Comparison of ENCODE assay signal across 8 cellular contexts in genomic region chr2:73156539-73157124, GRCh38. TPM values are rescaled to one million over a fixed set of nuclear protein-coding genes. Genes with fewer than 3 reads are reported as not detected.
DNase-seq lines count a peak whose midpoint lies in the region; ATAC-seq, FAIRE-seq and TF ChIP-seq lines count a peak whose summit lies in the region.

No MANE protein-coding gene starts in this region.

- no peak overlapping the region for H4K91ac ChIP-seq in mesenchymal stem cell (ENCODE audit: low read length)

- no peak overlapping the region for H3K23ac ChIP-seq in mesenchymal stem cell (ENCODE audit: low read length in 2 of 2)

- no peak for ATAC-seq in thoracic aorta (ENCODE audit: insufficient number of reproducible peaks, low FRiP score, low read depth)

- H3K36me3 ChIP-seq in WERI-Rb-1 (no peaks in the 10 kb centered on the region), endothelial cell of umbilical vein (ENCODE audit: control insufficient read depth in 2 of 2, extremely low read depth in 1 of 2, insufficient read depth in 2 of 2, low read length in 2 of 2) (no peaks in the 10 kb centered on the region), mesenchymal stem cell (ENCODE audit: control insufficient read depth in 1 of 2, insufficient read depth in 2 of 2, low read depth in 1 of 2, low read length in 2 of 2) (no peaks in the 10 kb centered on the region), thoracic aorta (no peaks in the 10 kb centered on the region)

- no peaks in the 10 kb centered on the region for H3K79me2 ChIP-seq in endothelial cell of umbilical vein (ENCODE audit: control insufficient read depth, insufficient read depth, low read length)

- dilution Hi-C loops in endothelial cell of umbilical vein (cut with MboI; ENCODE audit: extremely low pct_ligation_motif_present, low sequenced_read_pairs), result no loop called here

- no peaks in the 10 kb centered on the region for H3K27me3 ChIP-seq in WERI-Rb-1 (ENCODE audit: insufficient read depth, low read depth, severe bottlenecking)
- no peaks in the 10 kb centered on the region for H3K27me3 ChIP-seq in endothelial cell of umbilical vein (ENCODE audit: control insufficient read depth in 2 of 2, insufficient read depth in 2 of 2, low read length in 2 of 2)
- H3K27me3 ChIP-seq in mesenchymal stem cell (ENCODE audit: control insufficient read depth in 1 of 2, insufficient read depth in 1 of 2, low read length in 2 of 2), result peaks cover 14 to 22% of the 10 kb centered on the region in 2 experiments
- H3K27me3 ChIP-seq in thoracic aorta (replicated peaks; ENCODE audit: insufficient read depth), result no peaks in the 10 kb centered on the region

- H2BK120ac ChIP-seq in mesenchymal stem cell (ENCODE audit: low read depth, low read length), result no peak overlapping the region

- POLR2A ChIA-PET in endothelial cell of umbilical vein (lab: Charles Lee), result no interaction called here

- H2AK5ac ChIP-seq in mesenchymal stem cell (ENCODE audit: low read length, severe bottlenecking), result no peak overlapping the region

- H3K4me3 ChIP-seq in WERI-Rb-1 (ENCODE audit: low read depth, low read length) (no peak overlapping the region), endothelial cell of umbilical vein (replicated peaks in 1 of 3; ENCODE audit: insufficient read depth in 1 of 3, low read depth in 1 of 3, low read length in 3 of 3) (no peak overlapping the region), mesenchymal stem cell (ENCODE audit: insufficient read depth in 1 of 2, low read depth in 1 of 2, low read length in 2 of 2) (peak overlapping the region in 1 of 2 experiments; percentile 71), thoracic aorta (no peak overlapping the region)

- FAIRE-seq in endothelial cell of umbilical vein (lab: Jason Lieb, UNC) (peak; percentile 94), GM12892 (lab: Jason Lieb, UNC) (no peak)

- BruUV-seq in endothelial cell of umbilical vein (replicated peaks; lab: Mats Ljungman, UMichigan), result no TSS peak

- H3K14ac ChIP-seq in mesenchymal stem cell (ENCODE audit: low read length in 2 of 2), result no peak overlapping the region

- no peak overlapping the region for H3K18ac ChIP-seq in mesenchymal stem cell (ENCODE audit: low read depth in 1 of 2, low read length in 2 of 2)

- no peaks in the 10 kb centered on the region for H4K20me1 ChIP-seq in endothelial cell of umbilical vein (replicated peaks; ENCODE audit: control insufficient read depth, extremely low read depth, insufficient read depth, low read length)

- TF ChIP-seq POLR2A in endothelial cell of umbilical vein (IDR thresholded peaks at IDR 0.05; ENCODE audit: low read depth, low read length) (no peak), GM12892 (IDR thresholded peaks at IDR 0.05; ENCODE audit: low read depth, low read length) (no peak)

- WGBS in mesenchymal stem cell, result 14% methylated on average over 24 of the region's 24 CpGs

- H2BK12ac ChIP-seq in mesenchymal stem cell (ENCODE audit: low read length in 2 of 2), result no peak overlapping the region

- H3K4me2 ChIP-seq in endothelial cell of umbilical vein (ENCODE audit: insufficient read depth, low read length) (peak overlapping the region; percentile 43), mesenchymal stem cell (ENCODE audit: low read length, poor library complexity, severe bottlenecking) (peak overlapping the region; percentile 40)

- H3K4me1 ChIP-seq in endothelial cell of umbilical vein (ENCODE audit: control insufficient read depth, extremely low read depth, insufficient read depth, low read length), result peaks cover 4% of the 10 kb centered on the region
- H3K4me1 ChIP-seq in mesenchymal stem cell (ENCODE audit: control insufficient read depth, insufficient read depth, low read depth, low read length), result peaks cover 8% of the 10 kb centered on the region
- H3K4me1 ChIP-seq in thoracic aorta (ENCODE audit: control insufficient read depth in 1 of 2, low read depth in 2 of 2), result peaks cover 5 to 6% of the 10 kb centered on the region in 2 donors

- H3K4ac ChIP-seq in mesenchymal stem cell (ENCODE audit: low read depth in 1 of 2, low read length in 2 of 2), result peak overlapping the region in 1 of 2 experiments; percentile 24

- no peak overlapping the region for H2BK5ac ChIP-seq in mesenchymal stem cell (ENCODE audit: low read depth, low read length, poor library complexity, severe bottlenecking)

- no peaks in the 10 kb centered on the region for H3K79me1 ChIP-seq in mesenchymal stem cell (replicated peaks; ENCODE audit: low read length, poor library complexity, severe bottlenecking)

- H2AFZ ChIP-seq in endothelial cell of umbilical vein (ENCODE audit: low read depth, low read length) (peak overlapping the region; percentile 85), mesenchymal stem cell (ENCODE audit: low read depth, low read length) (peak overlapping the region; percentile 8)

- peak; percentile 4 for DNase-seq in DMS79 treated with DMSO at 0.1 percent for 48 hours (lab: John Stamatoyannopoulos, UW)
- peak; percentile 35 for DNase-seq in LHCN-M2 (ENCODE audit: low read depth)
- peak; percentile 83 for DNase-seq in WERI-Rb-1
- peak; percentile 63 for DNase-seq in endothelial cell of umbilical vein (ENCODE audit: low read depth, low spot score)
- DNase-seq in mesenchymal stem cell, result peak; percentile 60
- DNase-seq in thoracic aorta (ENCODE audit: low spot score), result no peak
- DNase-seq in GM19238 (ENCODE audit: insufficient read length, low spot score), result no peak
- DNase-seq in GM12892 (ENCODE audit: insufficient read length), result no peak

- peak overlapping the region; percentile 27 for H4K8ac ChIP-seq in mesenchymal stem cell (ENCODE audit: low read length)

- no peak overlapping the region for H2BK15ac ChIP-seq in mesenchymal stem cell (ENCODE audit: low read depth, poor library complexity, severe bottlenecking)

- peak; percentile 98 for TF ChIP-seq CTCF in WERI-Rb-1 (IDR thresholded peaks at IDR 0.05; ENCODE audit: low read depth, low read length)
- peak; percentile 78 to 93 for TF ChIP-seq CTCF in endothelial cell of umbilical vein (IDR thresholded peaks at IDR 0.05; ENCODE audit: extremely low read depth in 1 of 2, insufficient read depth in 1 of 2, low read depth in 1 of 2, low read length in 2 of 2)
- TF ChIP-seq CTCF in thoracic aorta (IDR thresholded peaks at IDR 0.05), result peak; percentile 71

- intact Hi-C loops in endothelial cell of umbilical vein (cut with micrococcal nuclease), result loop anchor here (1.0 to 2.0 kb wide), 3 partner anchors 46 to 163 kb away; no protein-coding TSS in a partner anchor

- CTCF ChIA-PET in endothelial cell of umbilical vein (lab: Charles Lee), result interaction anchor here (0.6 to 10.6 kb wide), 35 partner anchors 12 to 264 kb away, joined by 3 to 208 read pairs (median 4); partner anchors contain the start of genes RAB11FIP5 and SFXN5

- H3K9me3 ChIP-seq in WERI-Rb-1 (ENCODE audit: severe bottlenecking) (no peaks in the 10 kb centered on the region), endothelial cell of umbilical vein (replicated peaks; ENCODE audit: control insufficient read depth, insufficient read depth, low read length) (no peaks in the 10 kb centered on the region), mesenchymal stem cell (ENCODE audit: control insufficient read depth, low read length) (no peaks in the 10 kb centered on the region), thoracic aorta (no peaks in the 10 kb centered on the region)

- H3K27ac ChIP-seq in WERI-Rb-1, result no peak overlapping the region
- H3K27ac ChIP-seq in endothelial cell of umbilical vein (ENCODE audit: insufficient read depth, low read depth, low read length), result no peak overlapping the region
- H3K27ac ChIP-seq in mesenchymal stem cell (ENCODE audit: low read length, poor library complexity, severe bottlenecking), result no peak overlapping the region
- H3K27ac ChIP-seq in thoracic aorta, result no peak overlapping the region

- no peaks in the 10 kb centered on the region for H3K9me1 ChIP-seq in endothelial cell of umbilical vein (replicated peaks; ENCODE audit: control insufficient read depth, extremely low read depth, insufficient read depth, low read length)

- no peak overlapping the region for H3K9ac ChIP-seq in endothelial cell of umbilical vein (replicated peaks; ENCODE audit: extremely low read depth, insufficient read depth, low read length)
- H3K9ac ChIP-seq in mesenchymal stem cell (ENCODE audit: low read length), result peak overlapping the region; percentile 34

RNA-seq across cellular contexts. Expression of gene RAB11FIP5, which starts 43.9 kb away (rescaled TPM):
- total RNA-seq in LHCN-M2 (2014; rRNA removed) (31.0 and 33.7 TPM in 2 replicates), endothelial cell of umbilical vein (47.0 and 49.4 TPM in 2 replicates), thoracic aorta (10 to 100 TPM; 62.4 to 78.8 TPM)
- polyA plus RNA-seq in LHCN-M2 (2012), result 51.1 TPM
- polyA plus RNA-seq in endothelial cell of umbilical vein, result 32.4 and 36.6 TPM in 2 replicates
- 35.8 and 36.8 TPM in 2 replicates for polyA plus RNA-seq in endothelial cell of umbilical vein (2011; cell fraction: cytosol; rRNA removed)
- 28.3 and 31.5 TPM in 2 replicates for polyA plus RNA-seq in endothelial cell of umbilical vein (2011; cell fraction: nucleus; rRNA removed)
- polyA plus RNA-seq in endothelial cell of umbilical vein (2012), result 56.4 and 64.0 TPM in 2 replicates
- polyA minus RNA-seq in endothelial cell of umbilical vein, result 71.5 and 74.9 TPM in 2 replicates
- polyA minus RNA-seq in endothelial cell of umbilical vein (2011; cell fraction: cytosol; rRNA and poly(A)+ RNA removed), result 9.1 TPM
- 17.6 and 20.4 TPM in 2 replicates for polyA minus RNA-seq in endothelial cell of umbilical vein (2011; cell fraction: nucleus; rRNA and poly(A)+ RNA removed)
- 19.7 TPM for polyA plus RNA-seq in mesenchymal stem cell (2013, experiment 1 of 2)
- polyA plus RNA-seq in mesenchymal stem cell (2013, experiment 2 of 2), result 18.7 TPM
- polyA plus RNA-seq in GM12892 (2012; ENCODE audit: missing spikeins), result 0.53 TPM

RNA-seq across cellular contexts. Expression of gene NOTO, which starts 45.7 kb away (rescaled TPM):
- total RNA-seq in LHCN-M2 (2014; rRNA removed), result not detected in 2 replicates
- not detected for polyA plus RNA-seq in LHCN-M2 (2012)
- not detected in 2 replicates for total RNA-seq in endothelial cell of umbilical vein
- not detected in 2 replicates for polyA plus RNA-seq in endothelial cell of umbilical vein
- polyA plus RNA-seq in endothelial cell of umbilical vein (2011; cell fraction: cytosol; rRNA removed), result not detected in 2 replicates
- polyA plus RNA-seq in endothelial cell of umbilical vein (2011; cell fraction: nucleus; rRNA removed), result not detected in 2 replicates
- polyA plus RNA-seq in endothelial cell of umbilical vein (2012), result not detected in 2 replicates
- polyA minus RNA-seq in endothelial cell of umbilical vein, result not detected in 2 replicates
- polyA minus RNA-seq in endothelial cell of umbilical vein (2011; cell fraction: cytosol; rRNA and poly(A)+ RNA removed), result not detected
- polyA minus RNA-seq in endothelial cell of umbilical vein (2011; cell fraction: nucleus; rRNA and poly(A)+ RNA removed), result not detected in 2 replicates
- polyA plus RNA-seq in mesenchymal stem cell (2013, experiment 1 of 2), result 0.01 TPM
- polyA plus RNA-seq in mesenchymal stem cell (2013, experiment 2 of 2), result 0.01 TPM
- not detected for total RNA-seq in thoracic aorta
- not detected for polyA plus RNA-seq in GM12892 (2012; ENCODE audit: missing spikeins)

RNA-seq across cellular contexts. Expression of gene SMYD5, which starts 57.4 kb away (rescaled TPM):
- total RNA-seq in LHCN-M2 (2014; rRNA removed) (25.2 and 28.5 TPM in 2 replicates), endothelial cell of umbilical vein (23.4 and 31.7 TPM in 2 replicates), thoracic aorta (10 to 100 TPM; 12.6 to 16.2 TPM)
- 20.0 TPM for polyA plus RNA-seq in LHCN-M2 (2012)
- 16.2 and 19.9 TPM in 2 replicates for polyA plus RNA-seq in endothelial cell of umbilical vein
- polyA plus RNA-seq in endothelial cell of umbilical vein (2011; cell fraction: cytosol; rRNA removed), result 18.9 and 20.7 TPM in 2 replicates
- polyA plus RNA-seq in endothelial cell of umbilical vein (2011; cell fraction: nucleus; rRNA removed), result 42.3 and 47.6 TPM in 2 replicates
- 20.3 and 23.2 TPM in 2 replicates for polyA plus RNA-seq in endothelial cell of umbilical vein (2012)
- 25.7 and 36.9 TPM in 2 replicates for polyA minus RNA-seq in endothelial cell of umbilical vein
- 11.6 TPM for polyA minus RNA-seq in endothelial cell of umbilical vein (2011; cell fraction: cytosol; rRNA and poly(A)+ RNA removed)
- 19.8 and 21.2 TPM in 2 replicates for polyA minus RNA-seq in endothelial cell of umbilical vein (2011; cell fraction: nucleus; rRNA and poly(A)+ RNA removed)
- polyA plus RNA-seq in mesenchymal stem cell (2013, experiment 1 of 2), result 10.1 TPM
- polyA plus RNA-seq in mesenchymal stem cell (2013, experiment 2 of 2), result 11.1 TPM
- polyA plus RNA-seq in GM12892 (2012; ENCODE audit: missing spikeins), result 26.9 TPM

Comparison
In these comparisons a context has a peak if more than half of its experiments do, and no peak if none do; other contexts are left out.
1. DNase-seq: peak in DMS79 treated with DMSO at 0.1 percent for 48 hours (single experiment), LHCN-M2 (single experiment), WERI-Rb-1 (single experiment), endothelial cell of umbilical vein (single experiment) and mesenchymal stem cell (single experiment); none in thoracic aorta (single experiment), GM19238 (single experiment) and GM12892 (single experiment).
2. Peak in every context shown above with its lines, with median percentiles within 50 percentile points of each other: CTCF ChIP-seq.